Comparison of ENCODE assay signal across 24 cellular contexts in the genomic region with DNA sequence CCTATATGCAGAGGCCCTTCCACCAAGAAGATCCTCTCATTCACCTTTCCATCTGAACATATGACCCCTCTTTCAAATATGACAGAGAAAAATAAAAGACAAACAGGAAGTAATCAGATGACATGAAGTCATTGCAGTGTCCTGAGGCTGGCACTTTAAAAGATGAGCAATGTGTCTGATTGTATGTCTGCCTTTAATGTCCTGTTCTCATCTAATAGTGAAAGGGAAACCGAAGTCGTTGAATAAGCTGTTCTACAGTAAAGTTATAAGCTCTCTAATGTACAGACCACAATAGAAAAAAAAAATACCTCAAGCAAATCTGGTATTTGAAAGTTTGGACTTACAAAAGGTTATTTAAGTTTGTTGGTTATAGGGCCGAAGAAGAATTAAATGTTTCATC.
DNase-seq lines count a peak whose midpoint lies in the region; ATAC-seq and TF ChIP-seq lines count a peak whose summit lies in the region.
"Had no signal": no experiment of that assay in that cellular context is flagged by ENCODE, and none has a peak within 500 bp of the region (broad histone marks: within the 10 kb centered on the region; RNA-seq: fewer than 3 reads in every experiment).

No MANE protein-coding gene starts in this region.

- no peak overlapping the region for H3K4me3 Mint-ChIP-seq in activated CD8-positive, alpha-beta T cell treated with anti-CD3 and anti-CD28 coated beads for 36 hours
- H3K4me3 Mint-ChIP-seq: activated CD8-positive, alpha-beta T cell treated with anti-CD3 and anti-CD28 coated beads, Interleukin-2, amount 10 ng/mL, durations not matched to agents 7 days and 5 days; CD4-positive, CD25-positive, alpha-beta regulatory T cell; T-cell had no signal

- ATAC-seq in GM18520 (IDR thresholded peaks at IDR 0.05; ENCODE audit: unreplicated experiment) (peak; percentile 49), GM21367 (IDR thresholded peaks at IDR 0.05; ENCODE audit: unreplicated experiment) (peak; percentile 60), HG03378 (IDR thresholded peaks at IDR 0.05; ENCODE audit: unreplicated experiment) (peak; percentile 62)
- ATAC-seq in activated CD8-positive, alpha-beta T cell treated with anti-CD3 and anti-CD28 coated beads for 36 hours, result no peak
- ATAC-seq: activated CD4-positive, CD25-positive, alpha-beta regulatory T cell treated with anti-CD3 and anti-CD28 coated beads, Interleukin-2, amount 50 U/mL, for 24 hours; activated CD8-positive, alpha-beta T cell treated with anti-CD3 and anti-CD28 coated beads, Interleukin-2, amount 10 ng/mL, durations not matched to agents 7 days and 5 days; Panc1; psoas muscle; T-cell had no signal

- no peaks in the 10 kb centered on the region for H3K9me3 Mint-ChIP-seq in activated CD8-positive, alpha-beta T cell treated with anti-CD3 and anti-CD28 coated beads for 36 hours

- intact Hi-C loops in tibial artery (cut with DNase I; ENCODE audit: low total_unique reads), result no loop called here
- intact Hi-C loops in activated CD8-positive, alpha-beta T cell treated with anti-CD3 and anti-CD28 coated beads for 36 hours (cut with micrococcal nuclease), result no loop called here

- H3K27me3 ChIP-seq in tibial artery, result no peaks in the 10 kb centered on the region
- H3K27me3 ChIP-seq: esophagus squamous epithelium had no signal

- no peak overlapping the region for H3K4me3 ChIP-seq in tibial artery
- H3K4me3 ChIP-seq: coronary artery, esophagus squamous epithelium, GM23248, lung, psoas muscle had no signal

- no peaks in the 10 kb centered on the region for H3K4me1 Mint-ChIP-seq in activated CD8-positive, alpha-beta T cell treated with anti-CD3 and anti-CD28 coated beads for 36 hours (ENCODE audit: low read depth)
- H3K4me1 Mint-ChIP-seq: T-cell had no signal

- TF ChIP-seq CTCF in tibial artery (IDR thresholded peaks at IDR 0.05), result no peak
- TF ChIP-seq CTCF in activated CD8-positive, alpha-beta T cell treated with anti-CD3 and anti-CD28 coated beads for 36 hours (IDR thresholded peaks at IDR 0.05), result no peak

- no peak overlapping the region for H3K27ac Mint-ChIP-seq in activated CD8-positive, alpha-beta T cell treated with anti-CD3 and anti-CD28 coated beads for 36 hours
- H3K27ac Mint-ChIP-seq: activated CD8-positive, alpha-beta T cell treated with anti-CD3 and anti-CD28 coated beads, Interleukin-2, amount 10 ng/mL, durations not matched to agents 7 days and 5 days; T-cell had no signal

- POLR2A ChIA-PET in activated CD8-positive, alpha-beta T cell treated with anti-CD3 and anti-CD28 coated beads for 36 hours (lab: Charles Lee), result interaction anchor here (0.6 kb wide), 1 partner anchor 29 kb away, joined by 3 read pairs; no protein-coding TSS in a partner anchor

- H3K36me3 Mint-ChIP-seq in activated CD8-positive, alpha-beta T cell treated with anti-CD3 and anti-CD28 coated beads for 36 hours (ENCODE audit: low read depth), result no peaks in the 10 kb centered on the region
- H3K36me3 Mint-ChIP-seq: CD4-positive, CD25-positive, alpha-beta regulatory T cell; T-cell had no signal

- H3K27ac ChIP-seq in tibial artery, result no peak overlapping the region
- H3K27ac ChIP-seq: coronary artery, esophagus squamous epithelium, GM23248, KMS-11, psoas muscle had no signal

- H3K4me1 ChIP-seq in tibial artery, result no peaks in the 10 kb centered on the region

- CTCF ChIA-PET in activated CD8-positive, alpha-beta T cell treated with anti-CD3 and anti-CD28 coated beads for 36 hours (lab: Charles Lee), result no interaction called here

- no peaks in the 10 kb centered on the region for H3K9me3 ChIP-seq in tibial artery
- H3K9me3 ChIP-seq: esophagus squamous epithelium, psoas muscle had no signal

- H3K36me3 ChIP-seq in tibial artery, result no peaks in the 10 kb centered on the region
- H3K36me3 ChIP-seq: esophagus squamous epithelium had no signal

- H3K27me3 Mint-ChIP-seq in activated CD8-positive, alpha-beta T cell treated with anti-CD3 and anti-CD28 coated beads for 36 hours, result peaks cover 6% of the 10 kb centered on the region
- H3K27me3 Mint-ChIP-seq: CD4-positive, CD25-positive, alpha-beta regulatory T cell had no signal

- peak; percentile 25 for DNase-seq in kidney tubule cell (ENCODE audit: low spot score)
- DNase-seq in tibial artery, result no peak
- DNase-seq in 8988T, result no peak
- DNase-seq in activated CD8-positive, alpha-beta T cell treated with anti-CD3 and anti-CD28 coated beads for 36 hours, result no peak
- DNase-seq: activated CD8-positive, alpha-beta T cell treated with anti-CD3 and anti-CD28 coated beads, Interleukin-2, amount 10 ng/mL, durations not matched to agents 7 days and 5 days; activated naive CD4-positive, alpha-beta T cell treated with Interleukin-2 at 50 U/mL for 16 hours; esophagus squamous epithelium; GM23248; kidney; NCI-H1048; NCI-H187; NCI-H345; psoas muscle; substantia nigra; T-cell had no signal
